ENCODE assay signal across 1 cellular context in genomic region chr22:39427751-39428596, GRCh38.
TF ChIP-seq lines count a peak whose summit lies in the region.

No MANE protein-coding gene starts in this region.

TF ChIP-seq in HCT116, 20 proteins besides CTCF, POLR2A, EP300 and RAD21:
- TF ChIP-seq ATF3 (IDR thresholded peaks at IDR 0.05): no peak
- no peak for TF ChIP-seq POLR2AphosphoS5 (IDR thresholded peaks at IDR 0.05; ENCODE audit: low read depth, low read length)
- no peak for TF ChIP-seq JUND (IDR thresholded peaks at IDR 0.05)
- TF ChIP-seq ELF1 (IDR thresholded peaks at IDR 0.05; ENCODE audit: borderline replicate concordance, low read depth): no peak
- no peak for TF ChIP-seq CEBPB (IDR thresholded peaks at IDR 0.05; ENCODE audit: low read depth)
- no peak for TF ChIP-seq REST (IDR thresholded peaks at IDR 0.05; ENCODE audit: low read depth)
- no peak for TF ChIP-seq ZBTB33 (IDR thresholded peaks at IDR 0.05; ENCODE audit: extremely low read depth, insufficient replicate concordance, low read length)
- no peak for TF ChIP-seq YY1 (IDR thresholded peaks at IDR 0.05; ENCODE audit: extremely low read depth, insufficient replicate concordance, low read depth, low read length)
